In the genomic region with DNA sequence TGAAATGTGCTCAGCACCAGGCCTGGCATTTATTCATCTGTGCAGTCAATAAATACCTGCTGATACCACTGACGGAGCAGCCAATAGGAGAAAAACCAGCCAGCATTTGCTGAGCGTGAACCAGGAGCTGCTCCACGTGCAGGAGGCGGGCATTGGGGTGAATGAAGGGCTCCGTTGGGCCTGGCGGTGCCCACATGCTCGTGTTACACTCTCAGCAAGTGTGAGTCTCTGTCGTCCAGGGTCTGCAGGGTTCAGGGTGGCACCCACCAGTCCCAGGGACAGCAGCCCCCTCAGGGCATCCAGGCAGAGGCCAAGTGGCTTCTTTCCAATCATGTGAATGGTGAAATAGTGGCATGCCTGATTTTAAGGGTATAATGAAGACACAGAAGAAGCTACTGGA, we compare ENCODE assay signal across 9 cellular contexts. TPM values are rescaled to one million over a fixed set of nuclear protein-coding genes. Genes with fewer than 3 reads are reported as not detected.
"Had no signal": no experiment of that assay in that cellular context is flagged by ENCODE, and none has a peak within 500 bp of the region (broad histone marks: within the 10 kb centered on the region; RNA-seq: fewer than 3 reads in every experiment).

No MANE protein-coding gene starts in this region.

- ATAC-seq: GM23338, HCT116 had no signal

- H2AFZ ChIP-seq: GM23248, GM23338 had no signal

- H3K27ac Mint-ChIP-seq: GM23338, H9, HFFc6 had no signal

- H3K9me3 ChIP-seq: HAP-1 had no signal

- H3K27ac ChIP-seq: GM23248 had no signal

- H3K9ac ChIP-seq: GM23248 had no signal

- DNase-seq: GM23248, GOT3, H7, H9, HCEC 1CT, HFFc6 had no signal

- H3K9me3 Mint-ChIP-seq: GM23338, H9, HFFc6 had no signal

- H3K4me3 Mint-ChIP-seq: GM23338, H9, HFFc6 had no signal

- H3K4me3 ChIP-seq: GM23248, GM23338, HAP-1 had no signal

RNA-seq across cellular contexts. Expression of a gene that starts 33.8 kb away (rescaled TPM):
- total RNA-seq: GM23248, HFFc6 had no signal
- polyA plus RNA-seq: GM23248 had no signal
